Comparison of ENCODE assay signal across 13 cellular contexts in the genomic region with DNA sequence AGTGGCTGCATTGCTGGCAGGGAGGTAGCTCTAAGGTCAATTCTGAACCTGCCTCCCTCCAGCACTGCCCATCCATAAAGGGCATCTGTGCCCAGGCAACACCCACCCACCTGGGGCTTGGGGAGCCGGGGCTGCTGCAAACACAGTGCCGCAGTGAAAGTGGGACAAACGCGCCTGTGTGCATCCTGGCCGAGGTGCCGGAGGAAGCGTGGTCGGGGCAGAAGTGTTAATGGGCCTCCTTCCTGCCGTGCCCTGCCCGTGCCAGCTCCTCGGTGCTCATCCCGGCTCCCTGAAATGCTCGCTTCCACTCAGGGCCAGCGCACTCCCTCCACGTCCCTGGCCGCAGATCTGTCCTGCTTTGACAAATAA. TPM values are rescaled to one million over a fixed set of nuclear protein-coding genes. Genes with fewer than 3 reads are reported as not detected.
DNase-seq lines count a peak whose midpoint lies in the region; ATAC-seq and TF ChIP-seq lines count a peak whose summit lies in the region.
"Had no signal": no experiment of that assay in that cellular context is flagged by ENCODE, and none has a peak within 500 bp of the region (broad histone marks: within the 10 kb centered on the region; RNA-seq: fewer than 3 reads in every experiment).

No MANE protein-coding gene starts in this region.

- no peaks in the 10 kb centered on the region for H3F3A ChIP-seq in OCI-LY1 (ENCODE audit: insufficient read depth, low read length)

- H3K9me3 Mint-ChIP-seq in activated CD4-positive, alpha-beta T cell treated with anti-CD3 and anti-CD28 coated beads, Interleukin-2, amount 10 ng/mL, durations not matched to agents 7 days and 5 days, result no peaks in the 10 kb centered on the region

- no peaks in the 10 kb centered on the region for H3K36me3 ChIP-seq in OCI-LY1 (ENCODE audit: insufficient read depth, low read length)
- H3K36me3 ChIP-seq: thyroid gland had no signal

- H3K27ac Mint-ChIP-seq in activated CD4-positive, alpha-beta T cell treated with anti-CD3 and anti-CD28 coated beads, Interleukin-2, amount 10 ng/mL, durations not matched to agents 7 days and 5 days, result peak overlapping the region; percentile 76

- H4K20me1 ChIP-seq in OCI-LY1 (ENCODE audit: insufficient read depth, low read length), result no peaks in the 10 kb centered on the region

- H3K27me3 ChIP-seq in OCI-LY1 (ENCODE audit: insufficient read depth, low read length), result no peaks in the 10 kb centered on the region
- H3K27me3 ChIP-seq: thyroid gland had no signal

- H3K4me3 ChIP-seq in OCI-LY1 (ENCODE audit: low read depth, low read length, poor library complexity, severe bottlenecking), result no peak overlapping the region
- H3K4me3 ChIP-seq in skin epidermis, result no peak overlapping the region
- H3K4me3 ChIP-seq: thyroid gland had no signal

- peaks cover 74% of the 10 kb centered on the region for H3K4me1 ChIP-seq in OCI-LY1 (ENCODE audit: insufficient read depth, low read length, severe bottlenecking)

- H2AFZ ChIP-seq in OCI-LY1 (ENCODE audit: low read length), result no peak overlapping the region

- no peaks in the 10 kb centered on the region for H3K9me2 ChIP-seq in OCI-LY1 (ENCODE audit: low read depth, low read length)

- POLR2A ChIA-PET in activated CD4-positive, alpha-beta T cell treated with anti-CD3 and anti-CD28 coated beads, Interleukin-2, amount 10 ng/mL, durations not matched to agents 7 days and 5 days (lab: Charles Lee), result no interaction called here

- DNase-seq in activated CD4-positive, alpha-beta T cell treated with anti-CD3 and anti-CD28 coated beads, Interleukin-2, amount 10 ng/mL, durations not matched to agents 7 days and 5 days, result no peak
- no peak for DNase-seq in activated CD4-positive, alpha-beta T cell treated with anti-CD3 and anti-CD28 coated beads, Interleukin-2, amount 50 U/mL, for 4 hours
- DNase-seq in dermis blood vessel endothelial cell, result peak; percentile 28
- no peak for DNase-seq in DMS53 (lab: John Stamatoyannopoulos, UW)
- DNase-seq in HPDE6-E6E7 (ENCODE audit: extremely low spot score), result no peak
- DNase-seq: head of caudate nucleus, NCI-H2029, NCI-H774, SHP77, thyroid gland had no signal

- H3K79me2 ChIP-seq in OCI-LY1 (ENCODE audit: insufficient read depth, low read length), result no peaks in the 10 kb centered on the region

- no peak overlapping the region for H3K4me3 Mint-ChIP-seq in activated CD4-positive, alpha-beta T cell treated with anti-CD3 and anti-CD28 coated beads, Interleukin-2, amount 10 ng/mL, durations not matched to agents 7 days and 5 days

- no peak for TF ChIP-seq CTCF in OCI-LY1 (IDR thresholded peaks at IDR 0.05; ENCODE audit: low read length)

- peak overlapping the region; percentile 50; the same call in 1 of the 2 replicates for H3K9ac ChIP-seq in OCI-LY1 (ENCODE audit: low read length)

- H3K4me2 ChIP-seq in OCI-LY1 (ENCODE audit: low read length), result peak overlapping the region; percentile 21; the same call in 1 of the 2 replicates

- H3K27ac ChIP-seq in OCI-LY1 (ENCODE audit: low read depth, low read length, poor library complexity, severe bottlenecking) (peak overlapping the region; percentile 92), skin epidermis (peak overlapping the region in 15 of 21 experiments; percentile 35 to 91 (median 79))

- CTCF ChIA-PET in activated CD4-positive, alpha-beta T cell treated with anti-CD3 and anti-CD28 coated beads, Interleukin-2, amount 10 ng/mL, durations not matched to agents 7 days and 5 days (lab: Charles Lee), result interaction anchor here (0.9 to 4.6 kb wide), 17 partner anchors 9 to 58 kb away, joined by 3 to 42 read pairs (median 4); a partner anchor contains a TSS

- peaks cover 6% of the 10 kb centered on the region for H3K36me3 Mint-ChIP-seq in activated CD4-positive, alpha-beta T cell treated with anti-CD3 and anti-CD28 coated beads, Interleukin-2, amount 10 ng/mL, durations not matched to agents 7 days and 5 days (ENCODE audit: low read depth)

- H3K4me1 Mint-ChIP-seq in activated CD4-positive, alpha-beta T cell treated with anti-CD3 and anti-CD28 coated beads, Interleukin-2, amount 10 ng/mL, durations not matched to agents 7 days and 5 days, result peaks cover 81% of the 10 kb centered on the region

- no peaks in the 10 kb centered on the region for H3K27me3 Mint-ChIP-seq in activated CD4-positive, alpha-beta T cell treated with anti-CD3 and anti-CD28 coated beads, Interleukin-2, amount 10 ng/mL, durations not matched to agents 7 days and 5 days

- no peaks in the 10 kb centered on the region for H3K9me3 ChIP-seq in OCI-LY1 (ENCODE audit: low read length)
- H3K9me3 ChIP-seq: thyroid gland had no signal

- ATAC-seq in GM21786 (IDR thresholded peaks at IDR 0.05; ENCODE audit: unreplicated experiment), result no peak

RNA-seq across cellular contexts. Expression of a gene that starts 55.7 kb away (rescaled TPM):
- 100 to 1,000 TPM; 210 to 228 TPM for total RNA-seq in activated CD4-positive, alpha-beta T cell treated with anti-CD3 and anti-CD28 coated beads, Interleukin-2, amount 10 ng/mL, durations not matched to agents 7 days and 5 days
- total RNA-seq in dermis blood vessel endothelial cell, result 13.1 and 30.7 TPM in 2 replicates
